ENCODE assay signal across 8 cellular contexts in the genomic region with DNA sequence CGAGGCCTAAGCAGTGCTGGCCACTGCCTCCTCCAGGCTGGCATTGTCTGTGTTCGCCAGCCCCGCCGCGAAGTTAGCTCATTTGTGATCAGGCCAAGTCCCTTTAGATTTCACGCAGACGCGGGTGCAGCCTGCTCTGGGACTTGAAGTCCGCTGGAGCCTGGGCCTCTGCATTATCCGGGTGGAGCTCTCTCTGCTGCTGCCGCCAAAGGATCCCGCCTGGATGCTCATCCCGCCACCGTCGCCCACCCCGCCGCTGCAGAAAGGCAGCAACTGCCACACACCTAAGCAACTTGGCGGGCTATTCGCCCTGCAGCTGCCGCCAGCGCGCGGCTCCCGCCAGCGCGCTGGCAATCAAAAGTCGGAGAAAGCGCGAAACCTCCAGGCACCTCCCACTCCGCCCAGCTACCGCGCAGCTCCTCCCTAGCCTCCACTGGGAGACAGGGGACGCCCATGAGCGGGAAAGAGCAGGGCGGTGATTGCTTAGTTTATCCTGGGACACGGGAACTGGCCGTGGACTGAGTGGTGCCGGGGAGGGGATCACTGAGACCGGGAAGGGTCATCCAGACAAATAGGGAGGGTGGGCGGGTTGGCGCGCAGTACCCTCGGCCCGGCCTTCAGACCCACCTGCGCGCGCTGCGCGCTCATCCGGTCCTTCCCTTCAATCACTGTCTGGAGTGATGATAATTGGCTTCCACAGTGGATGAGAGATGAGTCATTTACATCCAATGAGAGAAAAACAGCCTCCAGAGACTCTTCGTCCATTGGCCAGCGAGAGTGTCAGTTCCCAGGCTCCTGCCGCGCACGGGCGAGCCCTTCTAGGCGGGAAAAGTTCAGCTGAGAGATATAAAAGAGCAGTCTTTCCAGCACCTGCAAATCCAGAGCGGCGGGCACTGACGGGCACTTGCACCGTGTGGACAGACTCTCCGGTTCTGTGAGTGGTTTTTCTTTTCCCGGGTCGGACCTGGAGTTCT. TPM values are rescaled to one million over a fixed set of nuclear protein-coding genes. Genes with fewer than 3 reads are reported as not detected.
DNase-seq lines count a peak whose midpoint lies in the region; ATAC-seq, FAIRE-seq and TF ChIP-seq lines count a peak whose summit lies in the region.

A gene with protein sequence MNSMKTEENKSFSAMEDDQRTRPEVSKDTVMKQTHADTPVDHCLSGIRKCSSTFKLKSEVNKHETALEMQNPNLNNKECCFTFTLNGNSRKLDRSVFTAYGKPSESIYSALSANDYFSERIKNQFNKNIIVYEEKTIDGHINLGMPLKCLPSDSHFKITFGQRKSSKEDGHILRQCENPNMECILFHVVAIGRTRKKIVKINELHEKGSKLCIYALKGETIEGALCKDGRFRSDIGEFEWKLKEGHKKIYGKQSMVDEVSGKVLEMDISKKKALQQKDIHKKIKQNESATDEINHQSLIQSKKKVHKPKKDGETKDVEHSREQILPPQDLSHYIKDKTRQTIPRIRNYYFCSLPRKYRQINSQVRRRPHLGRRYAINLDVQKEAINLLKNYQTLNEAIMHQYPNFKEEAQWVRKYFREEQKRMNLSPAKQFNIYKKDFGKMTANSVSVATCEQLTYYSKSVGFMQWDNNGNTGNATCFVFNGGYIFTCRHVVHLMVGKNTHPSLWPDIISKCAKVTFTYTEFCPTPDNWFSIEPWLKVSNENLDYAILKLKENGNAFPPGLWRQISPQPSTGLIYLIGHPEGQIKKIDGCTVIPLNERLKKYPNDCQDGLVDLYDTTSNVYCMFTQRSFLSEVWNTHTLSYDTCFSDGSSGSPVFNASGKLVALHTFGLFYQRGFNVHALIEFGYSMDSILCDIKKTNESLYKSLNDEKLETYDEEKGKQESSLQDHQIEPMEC (plus strand): TSS at position 875 of the 974 bp plus-strand sequence. CDS start 2,389 bp downstream, outside the sequence.

- H3K27me3 ChIP-seq in right cardiac atrium (ENCODE audit: control insufficient read depth, insufficient read depth) = no peaks in the 10 kb centered on the region
- peaks cover 0 to 29% (median 8%) of the 10 kb centered on the region in 3 donors for H3K27me3 ChIP-seq in psoas muscle (ENCODE audit: insufficient read depth in 3 of 3, low read length in 2 of 3)

- POLR2A ChIA-PET in T-cell (lab: Charles Lee) = interaction anchor here in 1 of 2 donors (0.7 kb wide), 1 partner anchor 65 kb away, joined by 3 read pairs; no protein-coding TSS in a partner anchor

- under 1% methylated on average over 64 of the region's 64 CpGs for WGBS in right cardiac atrium
- WGBS in psoas muscle, 3 donors = 1% methylated on average over 64 of the region's 64 CpGs

- ATAC-seq in HG02623 (IDR thresholded peaks at IDR 0.05; ENCODE audit: unreplicated experiment) = peak; percentile 73
- peak; percentile 33 to 90 (median 78) for ATAC-seq in T-cell (replicated peaks in 1 of 4)
- peak; percentile 96 to 99 for ATAC-seq in right cardiac atrium
- peak; percentile 80 to 96 (median 90) for ATAC-seq in psoas muscle

- peak within 1 kb of the TSS; percentile 76 to 88 (median 85) for H3K4me3 Mint-ChIP-seq in T-cell

- TF ChIP-seq CTCF in psoas muscle (IDR thresholded peaks at IDR 0.05) = no peak

- CTCF ChIA-PET in T-cell (lab: Charles Lee) = interaction anchor here (1.0 to 2.0 kb wide), 8 partner anchors 9 to 52 kb away, joined by 3 to 8 read pairs (median 4); no protein-coding TSS in a partner anchor

- H3K27ac ChIP-seq in right cardiac atrium (ENCODE audit: low read length) (no peak within 1 kb of the TSS), psoas muscle (no peak within 1 kb of the TSS)

- peaks cover 9 to 20% of the 10 kb centered on the region in 2 donors for H3K27me3 Mint-ChIP-seq in T-cell

- H3K9me3 ChIP-seq in right cardiac atrium (ENCODE audit: control insufficient read depth, low read length) (no peaks in the 10 kb centered on the region), psoas muscle (no peaks in the 10 kb centered on the region)

- TF ChIP-seq POLR2A in GM12891 (IDR thresholded peaks at IDR 0.05; ENCODE audit: low read depth, low read length) = peak; percentile 76

- H3K27ac Mint-ChIP-seq in T-cell = peak within 1 kb of the TSS; percentile 37 to 67

- H3K36me3 Mint-ChIP-seq in T-cell = no peaks in the 10 kb centered on the region

- peak; percentile 61 for DNase-seq in GM12891 (ENCODE audit: insufficient read length, low spot score)
- DNase-seq in NCI-H1092 treated with DMSO at 0.1 percent for 48 hours (lab: John Stamatoyannopoulos, UW) = peak; percentile 97
- DNase-seq in T-cell = peak; percentile 16 to 55 (median 40)
- peak in 57 of 58 donors; percentile 12 to 88 (median 66) for DNase-seq in anterior cingulate cortex (lab: John Stamatoyannopoulos, UW)
- peak; percentile 84 to 91 (median 88) for DNase-seq in right cardiac atrium
- DNase-seq in psoas muscle = peak; percentile 74 to 84
- no peak for DNase-seq in GDM1 (lab: John Stamatoyannopoulos, UW)

- intact Hi-C loops in right cardiac atrium (cut with DNase I) = no loop called here
- intact Hi-C loops in psoas muscle (cut with DNase I) = loop anchor here in 1 of 2 donors (10.0 kb wide), 1 partner anchor 48 kb away; no protein-coding TSS in a partner anchor

- FAIRE-seq in GM12891 (lab: Jason Lieb, UNC) = peak; percentile 85

- peaks cover 34 to 51% (median 41%) of the 10 kb centered on the region in 3 donors for H3K4me1 Mint-ChIP-seq in T-cell

- no peaks in the 10 kb centered on the region for H3K9me3 Mint-ChIP-seq in T-cell

- H3K4me3 ChIP-seq in right cardiac atrium (ENCODE audit: low read length) = peak within 1 kb of the TSS; percentile 76
- peak within 1 kb of the TSS; percentile 66 for H3K4me3 ChIP-seq in psoas muscle

- no peaks in the 10 kb centered on the region for H3K36me3 ChIP-seq in psoas muscle (ENCODE audit: insufficient read depth in 1 of 2, low read depth in 1 of 2)

- H3K4me1 ChIP-seq in right cardiac atrium (ENCODE audit: control insufficient read depth, insufficient read depth, low read length) = no peaks in the 10 kb centered on the region
- peaks cover 5% of the 10 kb centered on the region for H3K4me1 ChIP-seq in psoas muscle

TF ChIP-seq in GM12891, 5 proteins besides CTCF, POLR2A, EP300 and RAD21:
- no peak for TF ChIP-seq PAX5 (IDR thresholded peaks at IDR 0.05; ENCODE audit: insufficient read depth, low read length, severe bottlenecking)
- TF ChIP-seq POLR2AphosphoS5 (IDR thresholded peaks at IDR 0.05; ENCODE audit: low read depth, low read length) = peak; percentile 78
- TF ChIP-seq TAF1 (IDR thresholded peaks at IDR 0.05; ENCODE audit: low read depth, low read length) = 0 out of 2 replicates have a peak, but pooled peaks have one; percentile 47
- 0 out of 2 replicates have a peak, but pooled peaks have one; percentile 17 for TF ChIP-seq POU2F2 (IDR thresholded peaks at IDR 0.05; ENCODE audit: low read depth, low read length)
- no peak for TF ChIP-seq SPI1 (IDR thresholded peaks at IDR 0.05; ENCODE audit: low read depth, low read length)

RNA-seq across cellular contexts. Expression of the gene that starts here (rescaled TPM):
- 24.7 TPM for polyA plus RNA-seq in GM12891 (2012; ENCODE audit: low read depth, missing spikeins)
- 1 to 10 TPM; 1.2 to 3.8 (median 1.3) TPM for total RNA-seq in T-cell
- total RNA-seq in right cardiac atrium = 1 to 10 TPM in 1 of 4 donors, under 1 TPM in 2, not detected in 1; 0.17 to 2.5 (median 0.91) TPM
- 0.05 TPM for polyA plus RNA-seq in right cardiac atrium
- under 1 TPM in 2 of 4 donors, not detected in 2; 0.06 to 0.09 TPM for total RNA-seq in psoas muscle
- under 1 TPM; 0.01 to 0.05 (median 0.04) TPM for polyA plus RNA-seq in psoas muscle

Comparison
In these comparisons a context has a peak if more than half of its experiments do, and no peak if none do; other contexts are left out.
1. Peak in DNase-seq, ATAC-seq and H3K4me3 ChIP-seq in psoas muscle; RNA of the gene not detected or under 1 TPM.